In the genomic region with DNA sequence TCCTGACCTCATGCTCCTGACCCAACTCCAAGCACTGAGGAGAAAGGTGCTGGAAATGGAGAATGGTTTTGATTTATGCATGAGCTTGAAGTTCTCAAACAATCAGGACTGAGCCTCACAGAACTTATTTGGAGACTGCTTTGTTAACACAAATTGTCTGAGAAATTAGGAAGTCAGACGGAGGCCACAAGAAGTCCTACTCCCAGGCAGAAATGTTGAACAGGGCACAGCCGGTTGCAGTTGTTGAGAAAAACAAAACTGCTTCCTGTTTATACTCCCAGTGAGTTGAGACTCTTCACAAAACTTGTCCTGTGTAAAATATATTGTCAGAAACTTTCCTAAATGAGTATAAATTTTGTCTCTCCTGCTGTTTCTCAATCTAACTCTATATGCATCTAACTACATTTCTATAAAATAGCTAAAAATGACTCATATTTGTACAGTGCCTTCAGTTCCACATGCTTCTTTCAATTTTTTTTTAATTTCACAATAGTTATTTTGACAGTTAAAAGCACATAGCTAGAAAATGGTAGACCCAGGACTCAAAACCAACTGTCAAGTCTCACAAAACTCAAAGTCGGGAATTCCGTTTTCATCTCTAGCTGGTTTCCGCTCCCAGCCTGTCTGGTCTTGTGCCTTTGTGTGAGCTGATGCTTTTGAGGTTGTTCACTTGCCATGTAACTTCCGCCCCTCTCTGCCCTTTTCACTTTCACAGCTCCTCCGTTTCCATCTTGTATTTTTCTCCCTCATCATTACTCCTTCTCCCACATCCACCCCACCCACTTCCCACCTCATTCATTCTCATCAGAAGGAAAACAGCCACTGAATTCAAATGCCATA, we compare ENCODE assay signal across 24 cellular contexts.
"Had no signal": no experiment of that assay in that cellular context is flagged by ENCODE, and none has a peak within 500 bp of the region (broad histone marks: within the 10 kb centered on the region; RNA-seq: fewer than 3 reads in every experiment).

No MANE protein-coding gene starts in this region.

- H3K4me1 ChIP-seq: esophagus muscularis mucosa, gastrocnemius medialis, heart left ventricle, prostate gland, right atrium auricular region, transverse colon had no signal

- H3K27me3 ChIP-seq: brain microvascular endothelial cell, esophagus muscularis mucosa, gastrocnemius medialis, ovary, right atrium auricular region, transverse colon had no signal

- H3K27ac ChIP-seq: brain microvascular endothelial cell, esophagus muscularis mucosa, gastrocnemius medialis, heart left ventricle, ovary, prostate gland, right atrium auricular region, transverse colon had no signal

- H3K9me3 ChIP-seq: esophagus muscularis mucosa, gastrocnemius medialis, heart left ventricle, ovary, prostate gland, right atrium auricular region, transverse colon had no signal

- H3K36me3 ChIP-seq: brain microvascular endothelial cell, esophagus muscularis mucosa, gastrocnemius medialis, heart left ventricle, ovary, prostate gland, right atrium auricular region, transverse colon had no signal

- H3K4me3 ChIP-seq: esophagus muscularis mucosa, gastrocnemius medialis, heart left ventricle, lung, ovary, prostate gland, right atrium auricular region, transverse colon had no signal

- ATAC-seq: activated naive CD4-positive, alpha-beta T cell treated with anti-CD3 and anti-CD28 coated beads, Interleukin-2, amount 50 U/mL, for 72 hours; activated T-helper 17 cell treated with anti-CD3 and anti-CD28 coated beads, Interleukin-2, amount 50 U/mL, for 72 hours; gastrocnemius medialis; heart left ventricle; left colon; naive thymus-derived CD8-positive, alpha-beta T cell; stimulated activated naive B cell treated with anti-CD40 and anti-IgM and Interleukin-4, amounts not matched to agents 10 μg/mL and 1 μg/mL and 100 μg/mL, for 72 hours; WTC11 had no signal

- DNase-seq: activated CD4-positive, alpha-beta T cell treated with anti-CD3 and anti-CD28 coated beads, Interleukin-2, amount 50 U/mL, for 4 hours; activated CD8-positive, alpha-beta memory T cell treated with anti-CD3 and anti-CD28 coated beads for 24 hours; activated CD8-positive, alpha-beta memory T cell treated with anti-CD3 and anti-CD28 coated beads, Interleukin-2, amount 50 U/mL, for 4 hours; activated T-cell treated with anti-CD3 and anti-CD28 coated beads, Interleukin-2, amount 50 U/mL, for 24 hours; aorta; brain microvascular endothelial cell; dermis blood vessel endothelial cell; effector CD8-positive, alpha-beta T cell; gastrocnemius medialis; heart left ventricle; left colon; naive thymus-derived CD8-positive, alpha-beta T cell; ovary; stimulated activated CD8-positive, alpha-beta memory T cell treated with anti-CD3 and anti-CD28 coated beads, Interleukin-4, amount 100 ng/mL, for 48 hours; stimulated activated naive B cell treated with anti-CD40 and anti-IgM and Interleukin-4, amounts not matched to agents 10 μg/mL and 1 μg/mL and 100 μg/mL, for 72 hours; T-helper 9 cell; transverse colon had no signal
